In the genomic region with DNA sequence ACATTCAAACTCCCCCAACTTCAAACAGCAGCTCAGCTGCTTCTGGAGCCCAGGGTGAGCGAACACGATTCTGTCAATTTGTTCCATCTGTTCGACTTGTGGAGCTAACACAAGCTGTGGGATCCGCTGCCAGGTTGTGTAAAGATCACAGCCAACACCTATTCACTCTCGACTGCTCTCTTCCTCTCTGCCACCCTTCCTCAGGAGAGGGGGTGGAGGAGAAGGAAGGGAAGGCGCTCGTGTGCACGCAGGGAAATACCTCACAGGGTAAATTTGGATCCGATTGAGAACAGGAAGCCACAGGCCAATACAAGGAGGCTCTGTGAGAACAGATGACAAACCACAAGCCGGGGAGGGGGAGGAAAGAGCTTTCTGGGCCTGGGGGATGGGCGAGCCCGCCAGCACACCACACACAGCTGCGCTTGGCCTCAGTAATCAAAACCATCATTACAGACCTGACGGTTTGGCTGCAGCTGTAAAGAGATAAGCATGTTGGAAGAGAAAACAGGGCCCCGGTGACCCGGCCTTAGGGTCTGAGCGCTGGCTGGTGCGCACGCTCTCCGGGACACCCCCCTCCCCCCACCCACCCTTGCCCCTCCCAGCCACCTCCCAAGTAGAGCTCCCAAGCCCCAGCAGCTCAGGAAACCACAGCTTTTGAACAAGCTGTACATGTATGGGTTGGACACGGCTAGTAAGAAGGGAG, we compare ENCODE assay signal across 8 cellular contexts. TPM values are rescaled to one million over a fixed set of nuclear protein-coding genes. Genes with fewer than 3 reads are reported as not detected.
DNase-seq lines count a peak whose midpoint lies in the region; ATAC-seq and TF ChIP-seq lines count a peak whose summit lies in the region.

No MANE protein-coding gene starts in this region.

- no peaks in the 10 kb centered on the region; the same call in 1 of the 2 replicates for H3K36me3 ChIP-seq in MG63

- H3K27ac ChIP-seq in cingulate gyrus (ENCODE audit: low read depth, low read length) = peak overlapping the region; percentile 87

- peak; percentile 88 for ATAC-seq in HG02970 (IDR thresholded peaks at IDR 0.05; ENCODE audit: low FRiP score, unreplicated experiment)

- DNase-seq in NCI-H2196 (lab: John Stamatoyannopoulos, UW; ENCODE audit: unreplicated experiment) = peak; percentile 76
- DNase-seq in activated CD4-positive, alpha-beta T cell treated with anti-CD3 and anti-CD28 coated beads for 48 hours = peak; percentile 83
- DNase-seq in lung microvascular endothelial cell (ENCODE audit: low read depth in 2 of 2) = peak; percentile 56 to 84
- DNase-seq in stimulated activated CD8-positive, alpha-beta memory T cell treated with anti-CD3 and anti-CD28 coated beads, Interleukin-15, amount 100 ng/mL, for 1 hour (ENCODE audit: low read depth) = peak; percentile 30
- DNase-seq in MG63 = no peak

- H3K9me3 ChIP-seq in MG63 = no peaks in the 10 kb centered on the region

- no peaks in the 10 kb centered on the region for H3K27me3 ChIP-seq in MG63

- H3K4me3 ChIP-seq in MG63 = no peak overlapping the region

- TF ChIP-seq POLR2A in GM18526 (IDR thresholded peaks at IDR 0.05; ENCODE audit: extremely low read depth, insufficient read length) = peak; percentile 20

RNA-seq across cellular contexts. Expression of gene PTCH1, which starts 54.2 kb away (rescaled TPM):
- 2.0 and 2.8 TPM in 2 replicates for total RNA-seq in lung microvascular endothelial cell
- total RNA-seq in MG63 (2014; rRNA removed; shearing (Covaris generic); ENCODE audit: low replicate concordance) = 2.0 and 2.4 TPM in 2 replicates
